Comparison of ENCODE assay signal across 24 cellular contexts in the genomic region with DNA sequence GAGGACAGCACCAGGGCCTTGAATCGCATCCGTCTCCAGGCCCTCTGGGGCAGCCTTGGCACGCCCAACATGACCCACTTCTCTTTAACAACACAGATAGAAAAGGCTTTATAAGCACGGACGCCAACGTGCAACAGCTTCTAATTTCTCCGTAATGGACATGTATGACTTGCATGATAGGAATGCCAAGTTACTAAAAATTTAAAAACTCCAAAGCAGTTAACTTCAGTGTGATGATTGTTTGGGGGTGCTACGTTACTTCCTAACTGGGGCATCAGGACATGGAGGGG.
"Had no signal": no experiment of that assay in that cellular context is flagged by ENCODE, and none has a peak within 500 bp of the region (broad histone marks: within the 10 kb centered on the region; RNA-seq: fewer than 3 reads in every experiment).

No MANE protein-coding gene starts in this region.

- H3K9me3 ChIP-seq: SJSA1 had no signal

- FAIRE-seq: HTR-8/SVneo, RCC 7860 had no signal

- H3K4me1 ChIP-seq: SJSA1 had no signal

- H3K4me3 ChIP-seq: SJSA1, SK-N-MC had no signal

- DNase-seq: KBM-7, MV-4-11, NCI-H1048, NCI-H1105, NCI-H1417, NCI-H146, NCI-H1694 treated with DMSO at 0.1 percent for 48 hours, NCI-H2029, NCI-H2081 treated with DMSO at 0.1 percent for 48 hours, NCI-H2171, NCI-H226, NCI-H446, NCI-H510A, NCI-H524 treated with DMSO at 0.1 percent for 48 hours, NCI-H69, NCI-H774, Right ventricle myocardium superior, RPMI8226, SIG-M5 had no signal

- H3K36me3 ChIP-seq: SJSA1 had no signal

- H3K27ac ChIP-seq: HL-60, SJSA1, SK-N-MC had no signal
